ENCODE assay signal across 8 cellular contexts in the genomic region with DNA sequence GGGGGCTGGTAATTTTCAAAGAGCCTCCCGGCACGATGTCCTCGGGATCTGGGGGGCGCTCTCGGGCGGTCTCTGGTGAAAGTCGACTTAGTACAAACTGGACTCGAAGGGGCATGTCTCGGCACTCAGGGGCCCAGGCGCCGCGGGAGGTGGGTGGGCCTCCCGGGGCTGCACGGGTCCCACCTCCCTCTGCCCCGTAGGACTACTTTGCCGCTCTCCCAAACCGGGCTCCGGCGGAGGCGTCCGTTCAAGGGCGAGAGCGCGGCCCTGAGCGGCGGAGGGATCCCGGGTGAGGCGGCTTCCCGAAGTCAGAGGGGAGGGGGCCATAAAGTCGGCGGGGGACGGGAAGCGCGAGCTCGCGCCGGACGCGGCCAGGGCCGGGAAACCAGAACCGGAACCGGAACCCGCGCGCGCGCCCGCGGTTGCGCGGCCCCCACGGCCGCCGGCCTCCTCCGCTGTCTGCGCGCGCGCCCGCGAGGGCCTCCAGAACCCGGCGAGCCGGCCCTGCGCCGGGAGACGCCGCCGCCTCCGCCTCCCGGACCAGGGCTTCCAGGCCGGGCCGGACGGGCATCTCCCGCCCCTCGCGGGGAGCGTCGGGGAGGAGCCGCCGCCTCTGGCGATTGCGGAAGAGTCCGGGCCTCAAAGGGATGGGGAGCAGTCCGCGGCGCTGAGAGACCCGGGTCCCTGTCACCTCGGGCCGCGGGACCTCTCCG. TPM values are rescaled to one million over a fixed set of nuclear protein-coding genes. Genes with fewer than 3 reads are reported as not detected.
DNase-seq lines count a peak whose midpoint lies in the region; ATAC-seq and TF ChIP-seq lines count a peak whose summit lies in the region.

A gene with protein sequence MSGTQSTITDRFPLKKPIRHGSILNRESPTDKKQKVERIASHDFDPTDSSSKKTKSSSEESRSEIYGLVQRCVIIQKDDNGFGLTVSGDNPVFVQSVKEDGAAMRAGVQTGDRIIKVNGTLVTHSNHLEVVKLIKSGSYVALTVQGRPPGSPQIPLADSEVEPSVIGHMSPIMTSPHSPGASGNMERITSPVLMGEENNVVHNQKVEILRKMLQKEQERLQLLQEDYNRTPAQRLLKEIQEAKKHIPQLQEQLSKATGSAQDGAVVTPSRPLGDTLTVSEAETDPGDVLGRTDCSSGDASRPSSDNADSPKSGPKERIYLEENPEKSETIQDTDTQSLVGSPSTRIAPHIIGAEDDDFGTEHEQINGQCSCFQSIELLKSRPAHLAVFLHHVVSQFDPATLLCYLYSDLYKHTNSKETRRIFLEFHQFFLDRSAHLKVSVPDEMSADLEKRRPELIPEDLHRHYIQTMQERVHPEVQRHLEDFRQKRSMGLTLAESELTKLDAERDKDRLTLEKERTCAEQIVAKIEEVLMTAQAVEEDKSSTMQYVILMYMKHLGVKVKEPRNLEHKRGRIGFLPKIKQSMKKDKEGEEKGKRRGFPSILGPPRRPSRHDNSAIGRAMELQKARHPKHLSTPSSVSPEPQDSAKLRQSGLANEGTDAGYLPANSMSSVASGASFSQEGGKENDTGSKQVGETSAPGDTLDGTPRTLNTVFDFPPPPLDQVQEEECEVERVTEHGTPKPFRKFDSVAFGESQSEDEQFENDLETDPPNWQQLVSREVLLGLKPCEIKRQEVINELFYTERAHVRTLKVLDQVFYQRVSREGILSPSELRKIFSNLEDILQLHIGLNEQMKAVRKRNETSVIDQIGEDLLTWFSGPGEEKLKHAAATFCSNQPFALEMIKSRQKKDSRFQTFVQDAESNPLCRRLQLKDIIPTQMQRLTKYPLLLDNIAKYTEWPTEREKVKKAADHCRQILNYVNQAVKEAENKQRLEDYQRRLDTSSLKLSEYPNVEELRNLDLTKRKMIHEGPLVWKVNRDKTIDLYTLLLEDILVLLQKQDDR (N-terminal part only) (plus strand): TSS at position 486 of the 713 bp plus-strand sequence. CDS start 831 bp downstream, outside the sequence.

- TF ChIP-seq CTCF in Calu3 (IDR thresholded peaks at IDR 0.05; ENCODE audit: unreplicated experiment) (no peak), fibroblast of pulmonary artery (IDR thresholded peaks at IDR 0.05; ENCODE audit: low read length, missing control alignments) (no peak)

- peak; percentile 54 for ATAC-seq in GM21423 (IDR thresholded peaks at IDR 0.05; ENCODE audit: unreplicated experiment)
- ATAC-seq in natural killer cell treated with Interleukin-12 subunit alpha and Interleukin-12 subunit beta and Interleukin-15 and Interleukin-18, amount 100 ng/mL, for 72 hours: peak; percentile 92

- peak within 1 kb of the TSS; percentile 73 for H3K4me3 ChIP-seq in Jurkat, Clone E6-1 (ENCODE audit: low read length)
- H3K4me3 ChIP-seq in fibroblast of pulmonary artery (replicated peaks; ENCODE audit: low read depth, low read length): peak within 1 kb of the TSS; percentile 96

- intact Hi-C loops in Calu3 (cut with micrococcal nuclease; ENCODE audit: unreplicated experiment): loop anchor here (2.0 to 10.0 kb wide), 3 partner anchors 97 to 349 kb away; no protein-coding TSS in a partner anchor

- H3K27ac Mint-ChIP-seq in Calu3 (ENCODE audit: unreplicated experiment): peak within 1 kb of the TSS; percentile 87
- H3K27ac Mint-ChIP-seq in natural killer cell treated with Interleukin-12 subunit alpha and Interleukin-12 subunit beta and Interleukin-15 and Interleukin-18, amount 100 ng/mL, for 72 hours: peak within 1 kb of the TSS; percentile 66 to 92

- peak; percentile 91 for DNase-seq in Calu3
- DNase-seq in Jurkat, Clone E6-1 (ENCODE audit: low read depth, low spot score): peak; percentile 88
- DNase-seq in RPMI8226: peak; percentile 88
- peak; percentile 57 for DNase-seq in activated effector memory CD4-positive, alpha-beta T cell treated with Interleukin-2 at 50 U/mL for 16 hours
- peak; percentile 98 for DNase-seq in fibroblast of pulmonary artery (ENCODE audit: low read depth)
- DNase-seq in natural killer cell treated with Interleukin-12 subunit alpha and Interleukin-12 subunit beta and Interleukin-15 and Interleukin-18, amount 100 ng/mL, for 72 hours (ENCODE audit: low spot score): peak; percentile 93
- DNase-seq in stimulated activated naive CD4-positive, alpha-beta T cell (lab: John Stamatoyannopoulos, UW): peak; percentile 16 to 55 (median 42)

- CTCF ChIA-PET in Calu3 (lab: Charles Lee): interaction anchor here (0.6 to 1.8 kb wide), 6 partner anchors 14 to 164 kb away, joined by 3 to 9 read pairs (median 5); no protein-coding TSS in a partner anchor

- H3K36me3 Mint-ChIP-seq in Calu3 (ENCODE audit: insufficient read depth, unreplicated experiment): peaks cover 38% of the 10 kb centered on the region
- peaks cover 6% of the 10 kb centered on the region for H3K36me3 Mint-ChIP-seq in natural killer cell treated with Interleukin-12 subunit alpha and Interleukin-12 subunit beta and Interleukin-15 and Interleukin-18, amount 100 ng/mL, for 72 hours

- peak within 1 kb of the TSS; percentile 93 for H3K4me3 Mint-ChIP-seq in Calu3 (ENCODE audit: low read depth, unreplicated experiment)
- peak within 1 kb of the TSS; percentile 98 for H3K4me3 Mint-ChIP-seq in natural killer cell treated with Interleukin-12 subunit alpha and Interleukin-12 subunit beta and Interleukin-15 and Interleukin-18, amount 100 ng/mL, for 72 hours

- H3K9me3 Mint-ChIP-seq in Calu3 (ENCODE audit: low read depth, unreplicated experiment): no peaks in the 10 kb centered on the region
- no peaks in the 10 kb centered on the region for H3K9me3 Mint-ChIP-seq in natural killer cell treated with Interleukin-12 subunit alpha and Interleukin-12 subunit beta and Interleukin-15 and Interleukin-18, amount 100 ng/mL, for 72 hours

- H3K4me1 Mint-ChIP-seq in Calu3 (ENCODE audit: low read depth, unreplicated experiment): peaks cover 14% of the 10 kb centered on the region
- peaks cover 36 to 37% of the 10 kb centered on the region in 2 donors for H3K4me1 Mint-ChIP-seq in natural killer cell treated with Interleukin-12 subunit alpha and Interleukin-12 subunit beta and Interleukin-15 and Interleukin-18, amount 100 ng/mL, for 72 hours (ENCODE audit: low read depth in 2 of 2)

- no TSS peak for BruUV-seq in Calu3 (replicated peaks; lab: Mats Ljungman, UMichigan)

- H3K27me3 Mint-ChIP-seq in Calu3 (ENCODE audit: unreplicated experiment): no peaks in the 10 kb centered on the region
- peaks cover 33 to 38% of the 10 kb centered on the region in 2 donors for H3K27me3 Mint-ChIP-seq in natural killer cell treated with Interleukin-12 subunit alpha and Interleukin-12 subunit beta and Interleukin-15 and Interleukin-18, amount 100 ng/mL, for 72 hours

RNA-seq across cellular contexts. Expression of the gene that starts here (rescaled TPM):
- 50.0 and 55.2 TPM in 2 replicates for total RNA-seq in Calu3 (2022)
- 10.2 TPM for polyA plus RNA-seq in Jurkat, Clone E6-1 (2012; ENCODE audit: insufficient read depth, insufficient read length)
- total RNA-seq in natural killer cell treated with Interleukin-12 subunit alpha and Interleukin-12 subunit beta and Interleukin-15 and Interleukin-18, amount 100 ng/mL, for 72 hours: 10 to 100 TPM; 27.1 to 38.2 TPM

Comparison
In these comparisons a context has a peak if more than half of its experiments do, and no peak if none do; other contexts are left out.
1. Peak in every context shown above with its lines: DNase-seq, ATAC-seq and H3K4me3 ChIP-seq.
2. DNase-seq: peak in every context shown above with its lines; median percentile 98 in fibroblast of pulmonary artery; 93 in natural killer cell treated with Interleukin-12 subunit alpha and Interleukin-12 subunit beta and Interleukin-15 and Interleukin-18, amount 100 ng/mL, for 72 hours; 91 in Calu3; 88 in Jurkat, Clone E6-1; 88 in RPMI8226; 57 in activated effector memory CD4-positive, alpha-beta T cell treated with Interleukin-2 at 50 U/mL for 16 hours; 42 in stimulated activated naive CD4-positive, alpha-beta T cell.